Comparison of ENCODE assay signal across 1 cellular context in the genomic region with DNA sequence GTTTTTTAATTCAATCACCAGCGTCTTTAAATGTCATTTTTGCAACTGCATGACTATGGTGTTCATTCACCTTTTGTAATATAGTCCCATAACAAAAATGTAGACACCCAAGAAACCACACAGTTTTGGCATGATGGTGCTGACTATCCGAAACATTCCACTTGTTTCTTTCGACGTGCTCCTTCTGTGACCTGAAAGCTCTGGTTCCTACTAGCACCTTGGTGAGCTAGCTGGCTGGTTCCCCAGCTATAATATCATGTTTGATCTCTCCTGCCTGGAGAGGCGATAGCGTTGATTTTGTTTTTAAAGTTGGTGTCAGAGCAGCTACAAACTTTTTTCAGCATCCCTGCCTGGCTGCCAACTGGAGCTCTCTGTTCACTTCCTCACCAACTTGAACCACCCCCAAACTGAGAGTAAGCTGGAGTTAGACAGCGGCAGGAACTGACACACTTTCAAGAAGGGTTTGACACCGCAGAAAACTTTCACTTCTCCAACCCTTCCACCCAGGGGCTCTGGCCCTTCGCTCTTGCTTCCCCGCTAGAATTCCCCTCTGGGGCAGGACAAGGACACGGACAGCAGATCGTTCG.
TF ChIP-seq lines count a peak whose summit lies in the region.

No MANE protein-coding gene starts in this region.

TF ChIP-seq in endothelial cell of umbilical vein, 7 proteins besides CTCF, POLR2A, EP300 and RAD21 (continued from another document):
- no peak for TF ChIP-seq FOS (IDR thresholded peaks at IDR 0.05; ENCODE audit: borderline replicate concordance, insufficient read depth, low read length)
- no peak for TF ChIP-seq MYC (IDR thresholded peaks at IDR 0.05; ENCODE audit: low read depth, low read length)
- TF ChIP-seq JUN (IDR thresholded peaks at IDR 0.05; ENCODE audit: borderline replicate concordance, insufficient read depth, insufficient read length, low read depth) = no peak
- no peak for TF ChIP-seq GATA2 (IDR thresholded peaks at IDR 0.05; ENCODE audit: insufficient read depth, insufficient read length, low read depth, low read length)
